8 cellular contexts compared by ENCODE assay signal in the genomic region with DNA sequence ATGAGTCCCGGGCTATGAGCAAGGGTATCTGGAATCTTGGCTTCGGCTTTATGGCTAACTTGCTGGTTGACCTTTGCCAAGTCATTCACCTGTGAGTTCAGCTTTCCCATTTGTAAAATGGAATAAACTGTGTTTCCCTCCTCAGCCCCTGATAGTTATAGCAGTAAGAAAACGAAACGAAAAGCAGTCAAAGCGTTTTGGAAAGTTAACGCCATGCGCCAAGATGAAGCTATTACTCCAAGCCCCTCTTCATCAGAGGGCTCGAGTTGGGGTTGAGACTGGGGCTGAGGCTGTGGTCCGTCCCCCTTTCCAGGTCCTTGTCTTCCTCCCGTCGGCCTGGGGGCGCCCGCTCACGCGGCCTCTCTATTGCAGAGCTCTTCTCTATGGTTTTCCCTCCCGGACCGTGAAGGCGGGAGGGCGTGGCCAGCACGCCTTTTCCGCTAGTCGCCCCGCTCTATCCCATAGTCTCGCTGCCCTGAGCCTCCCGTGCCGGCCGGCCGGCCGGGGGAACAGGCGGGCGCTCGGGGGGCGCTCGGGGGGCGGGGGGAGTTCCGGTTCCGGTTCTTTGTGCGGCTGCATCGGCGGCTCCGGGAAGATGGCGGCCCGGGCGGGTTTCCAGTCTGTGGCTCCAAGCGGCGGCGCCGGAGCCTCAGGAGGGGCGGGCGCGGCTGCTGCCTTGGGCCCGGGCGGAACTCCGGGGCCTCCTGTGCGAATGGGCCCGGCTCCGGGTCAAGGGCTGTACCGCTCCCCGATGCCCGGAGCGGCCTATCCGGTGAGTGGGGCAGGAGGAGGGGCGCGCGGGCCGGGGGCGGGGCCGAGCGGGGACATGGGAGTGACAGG. TPM values are rescaled to one million over a fixed set of nuclear protein-coding genes. Genes with fewer than 3 reads are reported as not detected.
DNase-seq lines count a peak whose midpoint lies in the region; ATAC-seq and TF ChIP-seq lines count a peak whose summit lies in the region.

A gene (plus strand): TSS at position 568 of the 840 bp plus-strand sequence. CDS start 28 bp downstream, at position 596.

- TF ChIP-seq CTCF in GM12864 (IDR thresholded peaks at IDR 0.05; ENCODE audit: low read depth, low read length, missing control alignments) = peak; percentile 68
- TF ChIP-seq CTCF in type B pancreatic cell (conservative IDR thresholded peaks at IDR 0.05) = peak; percentile 46

- DNase-seq in GM12864 (ENCODE audit: low read depth) (peak; percentile 82), NCI-H1105 treated with DMSO at 0.1 percent for 48 hours (lab: John Stamatoyannopoulos, UW) (peak; percentile 88), SW 1271 (lab: John Stamatoyannopoulos, UW) (peak; percentile 87 to 92), cardiac septum (ENCODE audit: low spot score) (peak; percentile 96), pons (ENCODE audit: low spot score) (peak; percentile 94), type B pancreatic cell (ENCODE audit: extremely low spot score, unreplicated experiment) (peak; percentile 91)
- DNase-seq in activated naive CD8-positive, alpha-beta T cell treated with anti-CD3 and anti-CD28 coated beads, Interleukin-2, amount 50 U/mL, for 24 hours = peak; percentile 88

- H3K4me1 Mint-ChIP-seq in activated naive CD8-positive, alpha-beta T cell treated with anti-CD3 and anti-CD28 coated beads, Interleukin-2, amount 50 U/mL, for 24 hours = peaks cover 45% of the 10 kb centered on the region
- peaks cover 18% of the 10 kb centered on the region for H3K4me1 Mint-ChIP-seq in type B pancreatic cell (ENCODE audit: unreplicated experiment)

- intact Hi-C loops in cardiac septum (cut with DNase I) = no loop called here

- ATAC-seq in HG02623 (IDR thresholded peaks at IDR 0.05; ENCODE audit: unreplicated experiment) = peak; percentile 89
- peak; percentile 94 for ATAC-seq in activated naive CD8-positive, alpha-beta T cell treated with anti-CD3 and anti-CD28 coated beads, Interleukin-2, amount 50 U/mL, for 24 hours

- H3K27ac Mint-ChIP-seq in activated naive CD8-positive, alpha-beta T cell treated with anti-CD3 and anti-CD28 coated beads, Interleukin-2, amount 50 U/mL, for 24 hours = peak within 1 kb of the TSS; percentile 96
- peak within 1 kb of the TSS; percentile 91 for H3K27ac Mint-ChIP-seq in type B pancreatic cell

- H3K36me3 Mint-ChIP-seq in activated naive CD8-positive, alpha-beta T cell treated with anti-CD3 and anti-CD28 coated beads, Interleukin-2, amount 50 U/mL, for 24 hours (ENCODE audit: low read depth) = peaks cover 19% of the 10 kb centered on the region
- peaks cover 16% of the 10 kb centered on the region for H3K36me3 Mint-ChIP-seq in type B pancreatic cell

- H3K4me3 Mint-ChIP-seq in activated naive CD8-positive, alpha-beta T cell treated with anti-CD3 and anti-CD28 coated beads, Interleukin-2, amount 50 U/mL, for 24 hours = peak within 1 kb of the TSS; percentile 91
- peak within 1 kb of the TSS; percentile 96 for H3K4me3 Mint-ChIP-seq in type B pancreatic cell

- peak within 1 kb of the TSS; percentile 89 for H3K4me3 ChIP-seq in GM12864 (ENCODE audit: low read depth, low read length)

- no peaks in the 10 kb centered on the region for H3K9me3 Mint-ChIP-seq in activated naive CD8-positive, alpha-beta T cell treated with anti-CD3 and anti-CD28 coated beads, Interleukin-2, amount 50 U/mL, for 24 hours
- H3K9me3 Mint-ChIP-seq in type B pancreatic cell = no peaks in the 10 kb centered on the region

- no peaks in the 10 kb centered on the region for H3K27me3 Mint-ChIP-seq in activated naive CD8-positive, alpha-beta T cell treated with anti-CD3 and anti-CD28 coated beads, Interleukin-2, amount 50 U/mL, for 24 hours
- H3K27me3 Mint-ChIP-seq in type B pancreatic cell = no peaks in the 10 kb centered on the region

RNA-seq across cellular contexts. Expression of the gene that starts here (rescaled TPM):
- total RNA-seq in cardiac septum = 20.5 TPM
- 55.0 and 100 TPM in 2 replicates for total RNA-seq in type B pancreatic cell (ENCODE audit: low replicate concordance)

Comparison
In these comparisons a context has a peak if more than half of its experiments do, and no peak if none do; other contexts are left out.
1. Peak in every context shown above with its lines: DNase-seq, ATAC-seq and H3K4me3 ChIP-seq.